In the genomic region with DNA sequence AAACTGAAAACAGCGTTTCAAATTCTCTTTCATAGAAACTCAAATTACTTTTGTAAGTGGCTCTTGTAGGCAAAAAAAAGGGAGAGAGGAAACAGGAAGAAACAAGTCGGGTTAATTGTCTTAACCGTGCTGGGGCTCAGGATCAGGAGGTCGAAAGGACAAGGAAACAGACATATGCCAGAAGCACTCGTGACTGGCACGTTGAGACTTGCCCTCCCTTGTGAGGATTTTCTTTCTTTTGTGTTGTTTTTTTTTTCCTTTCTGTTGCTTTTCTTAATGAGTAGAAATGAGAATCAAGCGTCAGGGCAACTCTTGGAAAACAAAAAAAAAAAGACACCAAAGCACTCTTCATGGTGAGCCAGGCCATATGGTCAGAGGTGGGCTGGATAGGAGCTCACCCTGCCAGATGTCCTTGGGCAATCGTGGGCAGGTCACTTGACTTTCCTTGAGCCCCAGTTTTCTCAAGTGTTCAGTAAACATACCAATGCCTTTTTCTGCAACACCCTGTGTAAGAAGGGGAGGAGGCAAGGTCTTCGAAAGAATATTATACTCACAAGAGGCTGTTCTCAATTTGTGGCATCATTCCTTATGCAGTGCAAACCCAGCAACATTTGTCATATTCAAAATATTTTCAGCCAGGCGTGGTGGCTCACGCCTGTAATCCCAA, we compare ENCODE assay signal across 8 cellular contexts. TPM values are rescaled to one million over a fixed set of nuclear protein-coding genes. Genes with fewer than 3 reads are reported as not detected.
DNase-seq lines count a peak whose midpoint lies in the region; ATAC-seq and TF ChIP-seq lines count a peak whose summit lies in the region.

No MANE protein-coding gene starts in this region.

- TF ChIP-seq POLR2A in gastroesophageal sphincter (IDR thresholded peaks at IDR 0.05), result no peak

- H3K4me1 ChIP-seq in gastroesophageal sphincter, result peaks cover 0 to 19% (median 0%) of the 10 kb centered on the region in 3 donors

- H3K4me3 ChIP-seq in gastroesophageal sphincter, result peak overlapping the region in 1 of 2 donors; percentile 7

- TF ChIP-seq CTCF in gastroesophageal sphincter (IDR thresholded peaks at IDR 0.05), result no peak

- H3K27me3 ChIP-seq in gastroesophageal sphincter, result no peaks in the 10 kb centered on the region

- no peaks in the 10 kb centered on the region for H3K9me3 ChIP-seq in gastroesophageal sphincter

- peaks cover 0 to 16% of the 10 kb centered on the region in 2 donors for H3K36me3 ChIP-seq in gastroesophageal sphincter

- no peak for TF ChIP-seq EP300 in gastroesophageal sphincter (IDR thresholded peaks at IDR 0.05)

- 20 to 42% methylated on average over 9 of the region's 11 CpGs for WGBS in gastroesophageal sphincter (ENCODE audit: low coverage in 1 of 2), 2 donors

- peak overlapping the region in 3 of 4 donors; percentile 2 to 42 (median 3) for H3K27ac ChIP-seq in gastroesophageal sphincter

- ATAC-seq in gastroesophageal sphincter (peak; percentile 70), GM18873 (IDR thresholded peaks at IDR 0.05; ENCODE audit: low FRiP score, unreplicated experiment) (no peak)

- DNase-seq in GDM1 (lab: John Stamatoyannopoulos, UW) (peak; percentile 1), NOMO-1 treated with dmso at 0.1 percent for 144 hours (lab: John Stamatoyannopoulos, UW; ENCODE audit: unreplicated experiment) (peak; percentile 54), pulmonary artery endothelial cell (ENCODE audit: low read depth, low spot score) (peak; percentile 74), hypothalamus (lab: John Stamatoyannopoulos, UW) (no peak), NCI-H2029 (lab: John Stamatoyannopoulos, UW) (no peak)
- no peak for DNase-seq in stimulated activated CD4-positive, alpha-beta T cell treated with anti-CD3 and anti-CD28 coated beads, Interleukin-4, amount 100 ng/mL, for 24 hours

RNA-seq across cellular contexts. Expression of gene TMEM87B, which starts 23.0 kb away (rescaled TPM):
- total RNA-seq in gastroesophageal sphincter, result 10 to 100 TPM; 12.5 to 25.4 (median 22.8) TPM
- 30.2 and 42.8 TPM in 2 replicates for total RNA-seq in pulmonary artery endothelial cell

Comparison
In these comparisons a context has a peak if more than half of its experiments do, and no peak if none do; other contexts are left out.
1. DNase-seq: peak in GDM1 (single experiment), NOMO-1 treated with dmso at 0.1 percent for 144 hours (single experiment) and pulmonary artery endothelial cell (single experiment); none in stimulated activated CD4-positive, alpha-beta T cell treated with anti-CD3 and anti-CD28 coated beads, Interleukin-4, amount 100 ng/mL, for 24 hours (single experiment), hypothalamus (0 of 51) and NCI-H2029 (single experiment).